Comparison of ENCODE assay signal across 1 cellular context in genomic region chr12:120265483-120266179, GRCh38.
TF ChIP-seq lines count a peak whose summit lies in the region.

Gene PXN, minus strand, starts transcription at chr12:120265730. Its CDS starts 101 bp downstream, at chr12:120265629.

TF ChIP-seq in GM12878, 131 proteins besides CTCF, POLR2A, EP300 and RAD21 (continued from another document and continues in another):
- TF ChIP-seq ZBTB40 (IDR thresholded peaks at IDR 0.05; ENCODE audit: borderline replicate concordance): no peak
- TF ChIP-seq BCLAF1 (IDR thresholded peaks at IDR 0.05): no peak
- no peak for TF ChIP-seq CUX1 (IDR thresholded peaks at IDR 0.05; ENCODE audit: insufficient replicate concordance, low read depth, low read length)
- no peak for TF ChIP-seq BHLHE40 (IDR thresholded peaks at IDR 0.05; ENCODE audit: borderline replicate concordance in 1 of 2, low read depth in 2 of 2, low read length in 1 of 2)
- TF ChIP-seq CEBPZ (IDR thresholded peaks at IDR 0.05; ENCODE audit: low read depth, low read length): no peak
- TF ChIP-seq RCOR1 (conservative IDR thresholded peaks at IDR 0.05; ENCODE audit: low read depth, low read length): no peak
- TF ChIP-seq ZBTB4 (CRISPR knock-in tag; IDR thresholded peaks at IDR 0.05): no peak
- TF ChIP-seq ZNF24 (IDR thresholded peaks at IDR 0.05): 0 out of 2 replicates have a peak, but pooled peaks have one; percentile 27
- TF ChIP-seq YY1 (IDR thresholded peaks at IDR 0.05; ENCODE audit: low read depth, low read length): 0 out of 2 replicates have a peak, but pooled peaks have one; percentile 44
- TF ChIP-seq IKZF1 (conservative IDR thresholded peaks at IDR 0.05): peak; percentile 46
- TF ChIP-seq ZNF592 (IDR thresholded peaks at IDR 0.05): no peak
- no peak for TF ChIP-seq FOXM1 (IDR thresholded peaks at IDR 0.05; ENCODE audit: low read depth, low read length)
- TF ChIP-seq ZNF384 (IDR thresholded peaks at IDR 0.05; ENCODE audit: borderline replicate concordance, low read depth, low read length): no peak
- no peak for TF ChIP-seq MAX (IDR thresholded peaks at IDR 0.05; ENCODE audit: low read depth, low read length)
- no peak for TF ChIP-seq STAT3 (IDR thresholded peaks at IDR 0.05; ENCODE audit: low read depth, low read length)
- no peak for TF ChIP-seq RBBP5 (conservative IDR thresholded peaks at IDR 0.05)
- no peak for TF ChIP-seq PRDM15 (CRISPR knock-in tag; IDR thresholded peaks at IDR 0.05)
- no peak for TF ChIP-seq ZNF217 (IDR thresholded peaks at IDR 0.05)
